1 cellular context compared by ENCODE assay signal in the genomic region with DNA sequence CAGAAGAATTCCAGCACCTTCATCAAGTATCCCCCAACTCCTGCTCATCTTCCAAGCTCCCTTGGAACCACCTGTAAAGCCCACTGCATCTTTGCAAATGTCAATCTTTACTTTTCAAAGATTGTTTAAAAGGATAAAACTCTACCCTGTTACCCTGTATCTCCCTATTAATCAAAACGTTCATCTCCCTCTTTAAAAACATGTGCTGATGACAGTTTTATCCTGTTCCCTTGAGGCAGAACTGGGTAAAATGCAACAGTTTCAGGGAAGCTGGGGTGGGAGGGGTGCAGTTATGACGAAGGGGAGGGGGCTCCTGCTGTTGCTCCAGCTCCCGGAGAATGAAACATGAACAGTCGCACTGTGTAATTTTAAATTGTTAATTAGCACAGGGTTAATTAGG.
TF ChIP-seq lines count a peak whose summit lies in the region.

No MANE protein-coding gene starts in this region.

TF ChIP-seq in IMR-90, 13 proteins besides CTCF, POLR2A, EP300 and RAD21:
- TF ChIP-seq MAFK (IDR thresholded peaks at IDR 0.05; ENCODE audit: low read depth, low read length) (no peak), SMC3 (IDR thresholded peaks at IDR 0.05; ENCODE audit: low read depth, low read length) (no peak), CEBPB (IDR thresholded peaks at IDR 0.05; ENCODE audit: low read depth, low read length) (no peak), CHD1 (IDR thresholded peaks at IDR 0.05; ENCODE audit: low read depth, low read length) (no peak)
